In the genomic region with DNA sequence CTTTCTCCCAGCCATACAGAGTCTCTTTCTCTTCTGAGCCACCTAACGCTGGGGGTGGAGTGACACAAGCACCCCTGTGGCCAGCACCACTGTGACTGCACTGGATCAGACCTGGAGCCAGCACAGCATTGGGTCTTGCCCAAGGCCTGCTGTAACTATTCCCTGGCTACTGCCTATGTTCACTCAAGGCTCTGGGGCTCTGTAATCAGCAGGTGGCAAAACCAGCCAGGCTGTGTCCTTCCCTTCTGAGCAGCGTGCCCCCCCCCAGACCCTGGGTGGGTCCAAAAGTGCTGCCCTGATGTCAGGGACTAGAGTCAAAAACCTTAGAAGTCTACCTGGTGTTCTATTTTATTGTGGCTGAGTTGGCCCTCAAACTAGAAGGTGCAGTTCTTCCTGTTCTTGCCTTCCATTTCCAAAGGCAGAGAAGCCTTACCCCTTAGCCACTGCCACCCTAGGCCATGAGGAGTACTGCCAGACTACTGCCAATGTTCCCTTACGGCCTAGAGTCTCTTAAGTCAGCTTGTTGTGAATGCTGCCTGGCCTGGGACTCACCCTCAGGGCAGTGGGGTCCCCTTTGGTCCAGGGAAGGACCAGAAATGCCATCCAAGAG, we compare ENCODE assay signal across 26 cellular contexts.
"Had no signal": no experiment of that assay in that cellular context is flagged by ENCODE, and none has a peak within 500 bp of the region (broad histone marks: within the 10 kb centered on the region; RNA-seq: fewer than 3 reads in every experiment).

No MANE protein-coding gene starts in this region.

- H3K27ac Mint-ChIP-seq: activated CD8-positive, alpha-beta T cell treated with anti-CD3 and anti-CD28 coated beads, Interleukin-2, amount 10 ng/mL, durations not matched to agents 7 days and 5 days; activated naive CD4-positive, alpha-beta T cell treated with anti-CD3 and anti-CD28 coated beads, Interleukin-2, amount 50 U/mL, for 24 hours; activated T-helper 1 cell treated with anti-CD3 and anti-CD28 coated beads, Interleukin-12 subunit alpha, Interleukin-12 subunit beta, Interleukin-2, Interleukin-4 antibody, amounts not matched to agents 30 ng/mL and 10 ng/mL and 1 ng/mL, durations not matched to agents 14 hours and 24 hours and 36 hours; brain; natural killer cell; stimulated activated naive CD8-positive, alpha-beta T cell treated with anti-CD3 and anti-CD28 coated beads, Interleukin-15, Interleukin-2, amounts not matched to agents 100 ng/mL and 50 ng/mL, for 24 hours had no signal

- H3K27me3 Mint-ChIP-seq: activated naive CD4-positive, alpha-beta T cell treated with anti-CD3 and anti-CD28 coated beads, Interleukin-2, amount 50 U/mL, for 24 hours; stimulated activated naive CD8-positive, alpha-beta T cell treated with anti-CD3 and anti-CD28 coated beads, Interleukin-15, Interleukin-2, amounts not matched to agents 100 ng/mL and 50 ng/mL, for 24 hours had no signal

- H3K9ac ChIP-seq: parathyroid adenoma had no signal

- H3K4me1 ChIP-seq: parathyroid adenoma, right lobe of liver had no signal

- H3K4me3 Mint-ChIP-seq: activated CD8-positive, alpha-beta T cell treated with anti-CD3 and anti-CD28 coated beads, Interleukin-2, amount 10 ng/mL, durations not matched to agents 7 days and 5 days; activated naive CD4-positive, alpha-beta T cell treated with anti-CD3 and anti-CD28 coated beads, Interleukin-2, amount 50 U/mL, for 24 hours; activated T-helper 1 cell treated with anti-CD3 and anti-CD28 coated beads, Interleukin-12 subunit alpha, Interleukin-12 subunit beta, Interleukin-2, Interleukin-4 antibody, amounts not matched to agents 30 ng/mL and 10 ng/mL and 1 ng/mL, durations not matched to agents 14 hours and 24 hours and 36 hours; brain; natural killer cell; stimulated activated naive CD8-positive, alpha-beta T cell treated with anti-CD3 and anti-CD28 coated beads, Interleukin-15, Interleukin-2, amounts not matched to agents 100 ng/mL and 50 ng/mL, for 24 hours had no signal

- H3K36me3 ChIP-seq: esophagus muscularis mucosa, left lung, neutrophil, right lobe of liver, tibial nerve had no signal

- H3K27me3 ChIP-seq: esophagus muscularis mucosa, left lung, neutrophil, right lobe of liver, tibial nerve had no signal

- H3K4me3 ChIP-seq: esophagus muscularis mucosa, left lung, right lobe of liver, skin epidermis, tibial nerve had no signal

- H3K27ac ChIP-seq: esophagus muscularis mucosa, left lung, neutrophil, parathyroid adenoma, right lobe of liver had no signal

- ATAC-seq: activated CD8-positive, alpha-beta T cell treated with anti-CD3 and anti-CD28 coated beads, Interleukin-2, amount 10 ng/mL, durations not matched to agents 7 days and 5 days; left lung; natural killer cell; right lobe of liver had no signal

- FAIRE-seq: frontal cortex had no signal

- H3K9me3 ChIP-seq: neutrophil had no signal

- DNase-seq: activated CD4-positive, alpha-beta T cell treated with anti-CD3 and anti-CD28 coated beads, Interleukin-2, amount 50 U/mL, for 1 hour; activated CD4-positive, CD25-positive, alpha-beta regulatory T cell treated with anti-CD3 and anti-CD28 coated beads, Interleukin-2, amount 50 U/mL, for 72 hours; activated CD8-positive, alpha-beta T cell treated with anti-CD3 and anti-CD28 coated beads, Interleukin-2, amount 10 ng/mL, durations not matched to agents 7 days and 5 days; activated gamma-delta T cell treated with Interleukin-2 at 50 U/mL for 16 hours; anterior cingulate cortex; caudate nucleus; dermis blood vessel endothelial cell; effector CD8-positive, alpha-beta T cell; hippocampal formation; kidney glomerular epithelial cell; left lung; midbrain; natural killer cell; right lobe of liver; stimulated activated CD4-positive, alpha-beta T cell treated with anti-CD3 and anti-CD28 coated beads, Interleukin-1b, Interleukin-23, amount 100 ng/mL, for 48 hours; substantia nigra had no signal
